8 cellular contexts compared by ENCODE assay signal in genomic region chr13:74040200-74040599, GRCh38.
DNase-seq lines count a peak whose midpoint lies in the region; ATAC-seq and TF ChIP-seq lines count a peak whose summit lies in the region.

No MANE protein-coding gene starts in this region.

- H4K20me1 ChIP-seq in MM.1S (ENCODE audit: insufficient read depth, low read length), result no peaks in the 10 kb centered on the region

- no peaks in the 10 kb centered on the region for H3F3A ChIP-seq in MM.1S (ENCODE audit: insufficient read depth, low read length)

- no peaks in the 10 kb centered on the region for H3K27me3 ChIP-seq in MM.1S (replicated peaks; ENCODE audit: insufficient read depth, low read length)
- H3K27me3 ChIP-seq in stomach, result no peaks in the 10 kb centered on the region

- H3K27ac Mint-ChIP-seq in activated T-helper 17 cell treated with anti-CD3 and anti-CD28 coated beads, Interleukin-2, amount 50 U/mL, for 72 hours, result no peak overlapping the region

- 75 to 87% (median 77%) methylated on average over 4 of the region's 4 CpGs for WGBS in stomach, 5 donors

- ATAC-seq in activated T-helper 17 cell treated with anti-CD3 and anti-CD28 coated beads, Interleukin-2, amount 50 U/mL, for 72 hours (replicated peaks), result peak; percentile 71

- intact Hi-C loops in stomach (cut with DNase I; ENCODE audit: low total_unique reads), result no loop called here

- H3K9me3 Mint-ChIP-seq in activated T-helper 17 cell treated with anti-CD3 and anti-CD28 coated beads, Interleukin-2, amount 50 U/mL, for 72 hours, result no peaks in the 10 kb centered on the region

- no peak overlapping the region for H3K4me2 ChIP-seq in MM.1S (ENCODE audit: low read depth, low read length)

- H3K9ac ChIP-seq in MM.1S (ENCODE audit: low read length), result no peak overlapping the region

- TF ChIP-seq EP300 in stomach (IDR thresholded peaks at IDR 0.05), result no peak

- no peak overlapping the region for H3K4me3 ChIP-seq in GM12864 (ENCODE audit: low read depth, low read length)
- H3K4me3 ChIP-seq in MM.1S (ENCODE audit: low read length), result no peak overlapping the region
- H3K4me3 ChIP-seq in stomach, result no peak overlapping the region

- H3K36me3 Mint-ChIP-seq in activated T-helper 17 cell treated with anti-CD3 and anti-CD28 coated beads, Interleukin-2, amount 50 U/mL, for 72 hours (ENCODE audit: low read depth), result peaks cover 14% of the 10 kb centered on the region

- H3K36me3 ChIP-seq in MM.1S (replicated peaks; ENCODE audit: insufficient read depth, low read length) (no peaks in the 10 kb centered on the region), stomach (no peaks in the 10 kb centered on the region)

- DNase-seq in 8988T (peak; percentile 26), GM12864 (ENCODE audit: low read depth) (peak; percentile 31), HEK293T (ENCODE audit: extremely low spot score) (peak; percentile 97), MM.1S (peak; percentile 44), iPS-NIHi11 (ENCODE audit: low spot score) (peak; percentile 82), stomach (peak; percentile 36), NOMO-1 treated with DMSO at 0.1 percent for 48 hours (lab: John Stamatoyannopoulos, UW; ENCODE audit: unreplicated experiment) (no peak)

- no peak overlapping the region for H3K27ac ChIP-seq in MM.1S (ENCODE audit: low read length)
- no peak overlapping the region for H3K27ac ChIP-seq in stomach

- CTCF ChIA-PET in HEK293T (lab: Yijun Ruan, JAX), result interaction anchor here (0.5 to 1.7 kb wide), 6 partner anchors 15 to 247 kb away, joined by 3 to 8 read pairs (median 4); no protein-coding TSS in a partner anchor

- POLR2A ChIA-PET in HEK293T (lab: Yijun Ruan, JAX), result interaction anchor here (1.1 kb wide), 1 partner anchor 92 kb away, joined by 5 read pairs; no protein-coding TSS in a partner anchor

- peaks cover 44% of the 10 kb centered on the region for H3K4me1 Mint-ChIP-seq in activated T-helper 17 cell treated with anti-CD3 and anti-CD28 coated beads, Interleukin-2, amount 50 U/mL, for 72 hours

- H3K4me1 ChIP-seq in MM.1S (ENCODE audit: low read length), result no peaks in the 10 kb centered on the region
- H3K4me1 ChIP-seq in stomach, result peaks cover 0 to 30% (median 6%) of the 10 kb centered on the region in 4 donors

- no peaks in the 10 kb centered on the region for H3K9me3 ChIP-seq in MM.1S (replicated peaks; ENCODE audit: insufficient read depth, low read length)
- no peaks in the 10 kb centered on the region for H3K9me3 ChIP-seq in stomach

- H3K4me3 Mint-ChIP-seq in activated T-helper 17 cell treated with anti-CD3 and anti-CD28 coated beads, Interleukin-2, amount 50 U/mL, for 72 hours, result no peak overlapping the region

- H3K27me3 Mint-ChIP-seq in activated T-helper 17 cell treated with anti-CD3 and anti-CD28 coated beads, Interleukin-2, amount 50 U/mL, for 72 hours, result no peaks in the 10 kb centered on the region

- H2AFZ ChIP-seq in MM.1S (ENCODE audit: low read length), result no peak overlapping the region

- H3K9me2 ChIP-seq in MM.1S (replicated peaks; ENCODE audit: insufficient read depth, low read length), result no peaks in the 10 kb centered on the region

- TF ChIP-seq CTCF in GM12864 (IDR thresholded peaks at IDR 0.05; ENCODE audit: low read depth, low read length, missing control alignments) (peak; percentile 85), MM.1S (IDR thresholded peaks at IDR 0.05; ENCODE audit: low read length) (peak; percentile 66), stomach (IDR thresholded peaks at IDR 0.05) (peak in 3 of 7 experiments; percentile 27 to 37 (median 34))

- H3K79me2 ChIP-seq in MM.1S (ENCODE audit: low read length), result peaks cover 30% of the 10 kb centered on the region

- no peak for TF ChIP-seq POLR2A in stomach (IDR thresholded peaks at IDR 0.05)

TF ChIP-seq in HEK293T, 16 proteins besides CTCF, POLR2A, EP300 and RAD21:
- TF ChIP-seq FOXM1 (IDR thresholded peaks at IDR 0.05; ENCODE audit: borderline replicate concordance) (peak; percentile 48; the same call in 1 of the 2 replicates), SP1 (IDR thresholded peaks at IDR 0.05) (no peak), L3MBTL2 (conservative IDR thresholded peaks at IDR 0.05) (no peak), ARNT (IDR thresholded peaks at IDR 0.05) (0 out of 2 replicates have a peak, but pooled peaks have one; percentile 29), CTBP1 (IDR thresholded peaks at IDR 0.05; ENCODE audit: borderline replicate concordance) (no peak), NFRKB (IDR thresholded peaks at IDR 0.05) (no peak), FOXK2 (IDR thresholded peaks at IDR 0.05) (no peak), FOXA1 (IDR thresholded peaks at IDR 0.05) (no peak)
